1 cellular context compared by ENCODE assay signal in genomic region chr19:50250450-50251136, GRCh38.
TF ChIP-seq lines count a peak whose summit lies in the region.

No MANE protein-coding gene starts in this region.

TF ChIP-seq in WTC11, 78 proteins besides CTCF, POLR2A, EP300 and RAD21 (continued from another document):
- TF ChIP-seq ATF6 (CRISPR knock-in tag; IDR thresholded peaks at IDR 0.05): no peak
- TF ChIP-seq NR2C2 (CRISPR knock-in tag; IDR thresholded peaks at IDR 0.05): no peak
- TF ChIP-seq GTF2I (CRISPR knock-in tag; conservative IDR thresholded peaks at IDR 0.05): no peak
- TF ChIP-seq NR1H2 (CRISPR knock-in tag; IDR thresholded peaks at IDR 0.05): no peak
- TF ChIP-seq TP53 (CRISPR knock-in tag; IDR thresholded peaks at IDR 0.05): no peak
- no peak for TF ChIP-seq NR3C1 (CRISPR knock-in tag; conservative IDR thresholded peaks at IDR 0.05; ENCODE audit: low read depth)
- no peak for TF ChIP-seq NFATC4 (CRISPR knock-in tag; IDR thresholded peaks at IDR 0.05)
- TF ChIP-seq ESRRA (CRISPR knock-in tag; IDR thresholded peaks at IDR 0.05; ENCODE audit: borderline replicate concordance): no peak
- no peak for TF ChIP-seq GABPB1 (CRISPR knock-in tag; IDR thresholded peaks at IDR 0.05)
- no peak for TF ChIP-seq CREB1 (CRISPR knock-in tag; IDR thresholded peaks at IDR 0.05)
- TF ChIP-seq MYBL2 (CRISPR knock-in tag; IDR thresholded peaks at IDR 0.05): no peak
- TF ChIP-seq ZMAT4 (CRISPR knock-in tag; IDR thresholded peaks at IDR 0.05): no peak
- no peak for TF ChIP-seq IRF1 (CRISPR knock-in tag; IDR thresholded peaks at IDR 0.05)
- no peak for TF ChIP-seq OVOL2 (CRISPR knock-in tag; IDR thresholded peaks at IDR 0.05; ENCODE audit: borderline replicate concordance)
